8 cellular contexts compared by ENCODE assay signal in the genomic region with DNA sequence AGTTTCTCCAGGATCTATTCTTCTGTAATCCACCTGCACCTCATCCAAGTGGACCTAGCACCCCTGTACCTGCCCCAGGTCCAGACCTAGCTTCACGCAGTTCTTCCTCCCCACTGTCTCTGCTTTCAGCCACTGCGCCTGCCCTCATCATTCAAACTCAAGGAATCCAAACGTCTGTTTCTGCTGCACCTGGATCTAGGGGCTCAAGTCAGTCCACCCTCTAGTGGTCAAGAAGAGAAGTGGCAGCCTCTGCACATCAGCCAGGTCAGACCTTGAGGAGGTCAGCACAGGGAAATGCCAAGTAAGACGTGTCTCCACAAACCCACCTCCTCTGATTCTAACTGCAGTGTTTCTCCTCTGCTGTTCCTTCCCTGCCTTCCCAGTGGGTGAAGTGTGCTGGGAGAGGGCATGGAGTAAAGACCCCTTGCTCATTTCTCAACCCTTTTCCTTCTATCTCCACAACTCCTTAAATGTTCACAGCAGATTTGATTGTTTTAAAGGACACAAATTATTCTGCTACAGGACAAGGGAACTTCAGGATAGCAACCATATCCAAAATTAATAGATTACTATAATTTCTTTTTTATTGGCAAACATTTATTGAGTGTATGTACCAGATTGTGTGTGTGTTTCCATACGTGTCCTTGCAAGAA. TPM values are rescaled to one million over a fixed set of nuclear protein-coding genes. Genes with fewer than 3 reads are reported as not detected.
DNase-seq lines count a peak whose midpoint lies in the region; ATAC-seq and TF ChIP-seq lines count a peak whose summit lies in the region.

No MANE protein-coding gene starts in this region.

- no peak overlapping the region for H3K27ac ChIP-seq in PC-9

- TF ChIP-seq CTCF in PC-9 (conservative IDR thresholded peaks at IDR 0.05) (peak; percentile 88), retinal pigment epithelial cell (conservative IDR thresholded peaks at IDR 0.05; ENCODE audit: low read depth, low read length) (peak; percentile 99)

- DNase-seq in DMS79 treated with DMSO at 0.1 percent for 48 hours (lab: John Stamatoyannopoulos, UW) (peak; percentile 16), DMS79 (lab: John Stamatoyannopoulos, UW) (no peak), HT-29 (ENCODE audit: low spot score) (peak; percentile 40), PC-9 (peak; percentile 24 to 51), Right ventricle myocardium superior (no peak), retinal pigment epithelial cell (ENCODE audit: low read depth) (no peak)
- DNase-seq in activated naive CD4-positive, alpha-beta T cell treated with anti-CD3 and anti-CD28 coated beads for 36 hours: peak; percentile 43

- BruUV-seq in PC-9 (replicated peaks; lab: Mats Ljungman, UMichigan): no TSS peak

- H4K20me1 ChIP-seq in PC-9 (ENCODE audit: insufficient read depth): no peaks in the 10 kb centered on the region

- no peaks in the 10 kb centered on the region for H3K36me3 Mint-ChIP-seq in activated naive CD4-positive, alpha-beta T cell treated with anti-CD3 and anti-CD28 coated beads for 36 hours (ENCODE audit: low read depth)

- H3K4me2 ChIP-seq in PC-9: no peak overlapping the region

- H3K4me1 Mint-ChIP-seq in activated naive CD4-positive, alpha-beta T cell treated with anti-CD3 and anti-CD28 coated beads for 36 hours (ENCODE audit: low read depth): no peaks in the 10 kb centered on the region

- H3K27me3 ChIP-seq in PC-9 (ENCODE audit: insufficient read depth, low read depth): no peaks in the 10 kb centered on the region

- H3K36me3 ChIP-seq in PC-9 (ENCODE audit: low read depth): no peaks in the 10 kb centered on the region

- H3K9me3 Mint-ChIP-seq in activated naive CD4-positive, alpha-beta T cell treated with anti-CD3 and anti-CD28 coated beads for 36 hours: no peaks in the 10 kb centered on the region

- no peaks in the 10 kb centered on the region for H3K79me2 ChIP-seq in PC-9 (ENCODE audit: low read depth)

- H3K4me3 Mint-ChIP-seq in activated naive CD4-positive, alpha-beta T cell treated with anti-CD3 and anti-CD28 coated beads for 36 hours: no peak overlapping the region

- no peak overlapping the region for H3K27ac Mint-ChIP-seq in activated naive CD4-positive, alpha-beta T cell treated with anti-CD3 and anti-CD28 coated beads for 36 hours

- H3K4me3 ChIP-seq in PC-9 (no peak overlapping the region), retinal pigment epithelial cell (ENCODE audit: low read length) (no peak overlapping the region)

- peaks cover 19% of the 10 kb centered on the region for H3K27me3 Mint-ChIP-seq in activated naive CD4-positive, alpha-beta T cell treated with anti-CD3 and anti-CD28 coated beads for 36 hours (ENCODE audit: low read depth)

- no peak overlapping the region for H2AFZ ChIP-seq in PC-9

- CTCF ChIA-PET in PC-9 (lab: Charles Lee): no interaction called here
- CTCF ChIA-PET in activated naive CD4-positive, alpha-beta T cell treated with anti-CD3 and anti-CD28 coated beads for 36 hours (lab: Charles Lee): interaction anchor here (0.6 to 1.4 kb wide), 9 partner anchors 11 to 443 kb away, joined by 3 to 8 read pairs (median 3); no protein-coding TSS in a partner anchor

- POLR2A ChIA-PET in PC-9 (lab: Charles Lee; ENCODE audit: unreplicated experiment): no interaction called here

- H3K9me2 ChIP-seq in PC-9 (ENCODE audit: insufficient read depth): no peaks in the 10 kb centered on the region

- no peaks in the 10 kb centered on the region for H3K9me3 ChIP-seq in PC-9 (ENCODE audit: insufficient read depth, low read depth)

- H3F3A ChIP-seq in PC-9 (ENCODE audit: insufficient read depth, low read depth): no peaks in the 10 kb centered on the region

- H3K4me1 ChIP-seq in PC-9 (replicated peaks; ENCODE audit: insufficient read depth): no peaks in the 10 kb centered on the region

- intact Hi-C loops in PC-9 (cut with micrococcal nuclease; ENCODE audit: unreplicated experiment) (no loop called here), Right ventricle myocardium superior (cut with DNase I) (loop anchor here (10.0 kb wide), 2 partner anchors 223 to 357 kb away; no protein-coding TSS in a partner anchor)
- intact Hi-C loops in activated naive CD4-positive, alpha-beta T cell treated with anti-CD3 and anti-CD28 coated beads for 36 hours (cut with micrococcal nuclease): no loop called here

- peak; percentile 91 for ATAC-seq in GM21723 (IDR thresholded peaks at IDR 0.05; ENCODE audit: unreplicated experiment)
- peak; percentile 89 for ATAC-seq in Right ventricle myocardium superior (ENCODE audit: poor library complexity)

RNA-seq across cellular contexts. Expression of gene RNF152, which starts 8.7 kb away (rescaled TPM):
- total RNA-seq in HT-29 (2014; rRNA removed; shearing (Covaris generic)): not detected in 2 replicates
- total RNA-seq in PC-9 (2021) (0.20 TPM in 1 of 2 replicates, not detected in the other), Right ventricle myocardium superior (11.4 TPM)
- under 1 TPM; 0.10 to 0.17 TPM for total RNA-seq in activated naive CD4-positive, alpha-beta T cell treated with anti-CD3 and anti-CD28 coated beads for 36 hours

Comparison
In these comparisons a context has a peak if more than half of its experiments do, and no peak if none do; other contexts are left out.
1. DNase-seq: peak in DMS79 treated with DMSO at 0.1 percent for 48 hours (single experiment), HT-29 (single experiment), PC-9 (2 of 2) and activated naive CD4-positive, alpha-beta T cell treated with anti-CD3 and anti-CD28 coated beads for 36 hours (single experiment); none in DMS79 (single experiment), Right ventricle myocardium superior (single experiment) and retinal pigment epithelial cell (single experiment).
2. RNA of gene RNF152, which starts 8.7 kb away (total RNA-seq): 11.4 TPM in Right ventricle myocardium superior (single experiment); 0.10 to 0.17 TPM in activated naive CD4-positive, alpha-beta T cell treated with anti-CD3 and anti-CD28 coated beads for 36 hours, 0.20 TPM in PC-9 and not detected in HT-29; every median in the first group is over 10 times any median in the second.